ENCODE assay signal across 8 cellular contexts in the genomic region with DNA sequence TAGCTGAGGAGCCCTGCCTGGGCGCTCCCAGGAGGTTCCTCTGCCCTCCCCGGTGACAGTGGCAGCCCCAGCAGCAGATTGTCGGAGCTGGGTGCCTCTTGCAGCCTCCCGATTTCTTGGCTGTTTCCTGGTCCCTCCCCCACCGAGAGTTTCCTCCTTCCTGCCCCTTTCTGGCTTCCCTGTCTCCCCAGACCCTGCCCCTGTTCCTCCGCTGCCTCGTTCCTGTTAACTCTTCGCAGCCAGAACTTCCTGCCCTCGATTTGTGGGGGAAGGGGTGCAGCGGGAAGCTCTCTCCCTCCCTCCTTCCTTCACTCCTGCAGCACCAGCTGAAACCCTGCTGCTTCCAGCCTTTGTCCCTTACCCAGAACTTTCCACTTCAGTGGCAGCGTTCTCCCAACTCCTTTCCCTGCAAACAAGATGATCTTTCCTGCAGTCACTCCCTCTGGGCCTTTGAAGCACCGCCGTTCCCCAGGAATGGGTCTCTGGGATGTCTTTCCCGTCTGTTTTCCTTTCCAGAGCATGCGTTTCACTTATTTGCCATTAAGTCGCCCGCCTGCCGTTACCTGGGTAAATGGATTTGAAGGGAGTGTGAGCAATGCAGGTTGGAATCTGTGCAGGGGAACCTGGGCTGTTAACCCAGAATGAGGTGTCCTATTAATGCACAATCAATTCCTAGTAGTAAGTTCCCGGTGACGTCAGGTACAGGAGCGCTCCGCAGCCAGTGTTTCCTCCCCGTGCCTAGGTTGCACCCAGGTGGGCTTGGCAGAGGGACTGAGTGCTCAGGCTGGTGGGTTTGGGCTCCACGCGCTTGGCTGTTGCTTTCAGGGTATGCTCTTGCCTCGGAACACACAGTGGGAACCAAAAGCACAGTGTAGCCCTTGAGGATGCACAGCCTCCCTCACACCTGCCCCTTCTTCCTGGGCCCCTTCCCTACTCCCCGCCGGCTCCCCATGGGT. TPM values are rescaled to one million over a fixed set of nuclear protein-coding genes. Genes with fewer than 3 reads are reported as not detected.
DNase-seq lines count a peak whose midpoint lies in the region; ATAC-seq, FAIRE-seq and TF ChIP-seq lines count a peak whose summit lies in the region.

No MANE protein-coding gene starts in this region.

- H3K4me2 ChIP-seq in endothelial cell of umbilical vein (ENCODE audit: insufficient read depth, low read length), result peak overlapping the region; percentile 59

- ATAC-seq in naive B cell (ENCODE audit: low read depth in 2 of 2) (no peak), HG02571 (IDR thresholded peaks at IDR 0.05; ENCODE audit: unreplicated experiment) (no peak)

- DNase-seq in GM18507 (ENCODE audit: extremely low spot score, insufficient read length, low read depth) (no peak), SKM-1 (lab: John Stamatoyannopoulos, UW; ENCODE audit: unreplicated experiment) (peak; percentile 91), endothelial cell of umbilical vein (ENCODE audit: low read depth, low spot score) (peak; percentile 27), naive B cell (no peak), GM10266 (ENCODE audit: extremely low spot score) (no peak), DMS114 treated with DMSO at 0.1 percent for 48 hours (lab: John Stamatoyannopoulos, UW; ENCODE audit: unreplicated experiment) (no peak), GM20000 (ENCODE audit: low spot score) (no peak)

- peak; percentile 42 for TF ChIP-seq POLR2A in endothelial cell of umbilical vein (IDR thresholded peaks at IDR 0.05; ENCODE audit: low read depth, low read length)

- H3K9me3 ChIP-seq in endothelial cell of umbilical vein (replicated peaks; ENCODE audit: control insufficient read depth, insufficient read depth, low read length), result no peaks in the 10 kb centered on the region

- peaks cover 0 to 9% of the 10 kb centered on the region in 2 experiments for H3K36me3 ChIP-seq in endothelial cell of umbilical vein (ENCODE audit: control insufficient read depth in 2 of 2, extremely low read depth in 1 of 2, insufficient read depth in 2 of 2, low read length in 2 of 2)

- FAIRE-seq in GM18507 (lab: Jason Lieb, UNC), result peak; percentile 12
- peak; percentile 89 for FAIRE-seq in endothelial cell of umbilical vein (lab: Jason Lieb, UNC)

- no peak overlapping the region for H2AFZ ChIP-seq in endothelial cell of umbilical vein (ENCODE audit: low read depth, low read length)

- dilution Hi-C loops in endothelial cell of umbilical vein (cut with MboI; ENCODE audit: extremely low pct_ligation_motif_present, low sequenced_read_pairs), result no loop called here

- peaks cover 32% of the 10 kb centered on the region for H3K4me1 ChIP-seq in endothelial cell of umbilical vein (ENCODE audit: control insufficient read depth, extremely low read depth, insufficient read depth, low read length)

- intact Hi-C loops in endothelial cell of umbilical vein (cut with micrococcal nuclease), result no loop called here

- peaks cover 5 to 13% of the 10 kb centered on the region in 2 donors for H3K36me3 Mint-ChIP-seq in naive B cell

- POLR2A ChIA-PET in endothelial cell of umbilical vein (lab: Charles Lee), result interaction anchor here (0.5 kb wide), 1 partner anchor 62 kb away, joined by 5 read pairs; no protein-coding TSS in a partner anchor

- TF ChIP-seq CTCF in endothelial cell of umbilical vein (IDR thresholded peaks at IDR 0.05; ENCODE audit: extremely low read depth in 1 of 2, insufficient read depth in 1 of 2, low read depth in 1 of 2, low read length in 2 of 2), result no peak
- TF ChIP-seq CTCF in GM10266 (IDR thresholded peaks at IDR 0.05; ENCODE audit: control insufficient read depth, insufficient read depth, low read depth, missing control alignments), result no peak
- no peak for TF ChIP-seq CTCF in GM20000 (IDR thresholded peaks at IDR 0.05; ENCODE audit: extremely low read depth, missing control alignments)

- no peaks in the 10 kb centered on the region for H3K9me3 Mint-ChIP-seq in naive B cell

- peak overlapping the region; percentile 89 to 96 (median 92) for H3K27ac Mint-ChIP-seq in naive B cell

- H4K20me1 ChIP-seq in endothelial cell of umbilical vein (replicated peaks; ENCODE audit: control insufficient read depth, extremely low read depth, insufficient read depth, low read length), result no peaks in the 10 kb centered on the region

- no peaks in the 10 kb centered on the region for H3K9me1 ChIP-seq in endothelial cell of umbilical vein (replicated peaks; ENCODE audit: control insufficient read depth, extremely low read depth, insufficient read depth, low read length)

- CTCF ChIA-PET in endothelial cell of umbilical vein (lab: Charles Lee), result interaction anchor here (0.9 to 2.7 kb wide), 11 partner anchors 7 to 189 kb away, joined by 3 to 12 read pairs (median 5); a partner anchor contains a TSS

- no peak overlapping the region for H3K4me3 ChIP-seq in endothelial cell of umbilical vein (replicated peaks in 1 of 3; ENCODE audit: insufficient read depth in 1 of 3, low read depth in 1 of 3, low read length in 3 of 3)

- no peaks in the 10 kb centered on the region for H3K27me3 ChIP-seq in endothelial cell of umbilical vein (ENCODE audit: control insufficient read depth in 2 of 2, insufficient read depth in 2 of 2, low read length in 2 of 2)

- H3K79me2 ChIP-seq in endothelial cell of umbilical vein (ENCODE audit: control insufficient read depth, insufficient read depth, low read length), result peaks cover 82% of the 10 kb centered on the region

- peak overlapping the region; percentile 1 for H3K9ac ChIP-seq in endothelial cell of umbilical vein (replicated peaks; ENCODE audit: extremely low read depth, insufficient read depth, low read length)

- H3K4me3 Mint-ChIP-seq in naive B cell, result peak overlapping the region; percentile 87 to 100 (median 96)

- no peaks in the 10 kb centered on the region for H3K27me3 Mint-ChIP-seq in naive B cell

- H3K4me1 Mint-ChIP-seq in naive B cell, result peaks cover 62 to 89% (median 81%) of the 10 kb centered on the region in 3 donors

- no peak overlapping the region for H3K27ac ChIP-seq in endothelial cell of umbilical vein (ENCODE audit: insufficient read depth, low read depth, low read length)

- no TSS peak for BruUV-seq in endothelial cell of umbilical vein (replicated peaks; lab: Mats Ljungman, UMichigan)

TF ChIP-seq in endothelial cell of umbilical vein, 7 proteins besides CTCF, POLR2A, EP300 and RAD21:
- TF ChIP-seq GATA2 (IDR thresholded peaks at IDR 0.05; ENCODE audit: insufficient read depth, insufficient read length, low read depth, low read length), result no peak
- TF ChIP-seq JUN (IDR thresholded peaks at IDR 0.05; ENCODE audit: borderline replicate concordance, insufficient read depth, insufficient read length, low read depth), result no peak
- TF ChIP-seq POLR2AphosphoS5 (IDR thresholded peaks at IDR 0.05; ENCODE audit: insufficient read depth, low read depth, low read length), result no peak
- TF ChIP-seq EZH2 (IDR thresholded peaks at IDR 0.05; ENCODE audit: borderline replicate concordance, low read depth, low read length, severe bottlenecking), result no peak
- no peak for TF ChIP-seq MYC (IDR thresholded peaks at IDR 0.05; ENCODE audit: low read depth, low read length)
- no peak for TF ChIP-seq FOS (IDR thresholded peaks at IDR 0.05; ENCODE audit: borderline replicate concordance, insufficient read depth, low read length)
- TF ChIP-seq, protein P1, sequence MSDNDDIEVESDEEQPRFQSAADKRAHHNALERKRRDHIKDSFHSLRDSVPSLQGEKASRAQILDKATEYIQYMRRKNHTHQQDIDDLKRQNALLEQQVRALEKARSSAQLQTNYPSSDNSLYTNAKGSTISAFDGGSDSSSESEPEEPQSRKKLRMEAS (IDR thresholded peaks at IDR 0.05; ENCODE audit: insufficient read depth, insufficient read length), result no peak

RNA-seq across cellular contexts. Expression of a gene that starts 4.3 kb away (rescaled TPM):
- total RNA-seq in endothelial cell of umbilical vein, result 62.3 and 66.9 TPM in 2 replicates
- polyA plus RNA-seq in endothelial cell of umbilical vein (57.9 and 73.1 TPM in 2 replicates), naive B cell (ENCODE audit: low read depth in 6 of 6) (10 to 100 TPM; 17.9 to 63.4 (median 31.7) TPM)
- 41.3 and 53.7 TPM in 2 replicates for polyA plus RNA-seq in endothelial cell of umbilical vein (2011; cell fraction: cytosol; rRNA removed)
- 132 and 162 TPM in 2 replicates for polyA plus RNA-seq in endothelial cell of umbilical vein (2011; cell fraction: nucleus; rRNA removed)
- polyA plus RNA-seq in endothelial cell of umbilical vein (2012), result 41.3 and 55.6 TPM in 2 replicates
- polyA minus RNA-seq in endothelial cell of umbilical vein, result 30.8 and 39.9 TPM in 2 replicates
- 52.9 TPM for polyA minus RNA-seq in endothelial cell of umbilical vein (2011; cell fraction: cytosol; rRNA and poly(A)+ RNA removed)
- polyA minus RNA-seq in endothelial cell of umbilical vein (2011; cell fraction: nucleus; rRNA and poly(A)+ RNA removed), result 38.1 and 49.4 TPM in 2 replicates

RNA-seq across cellular contexts. Expression of a gene that starts 18.6 kb away (rescaled TPM):
- total RNA-seq in endothelial cell of umbilical vein, result 57.5 and 69.6 TPM in 2 replicates
- polyA plus RNA-seq in endothelial cell of umbilical vein (43.5 and 51.2 TPM in 2 replicates), naive B cell (ENCODE audit: low read depth in 6 of 6) (10 to 100 TPM in 2 of 6 donors, 1 to 10 TPM in 4; 3.5 to 18.4 (median 8.4) TPM)
- 23.3 and 32.6 TPM in 2 replicates for polyA plus RNA-seq in endothelial cell of umbilical vein (2011; cell fraction: cytosol; rRNA removed)
- 110 TPM in 2 replicates for polyA plus RNA-seq in endothelial cell of umbilical vein (2011; cell fraction: nucleus; rRNA removed)
- 18.1 and 22.7 TPM in 2 replicates for polyA plus RNA-seq in endothelial cell of umbilical vein (2012)
- 22.4 and 23.7 TPM in 2 replicates for polyA minus RNA-seq in endothelial cell of umbilical vein
- 12.2 TPM for polyA minus RNA-seq in endothelial cell of umbilical vein (2011; cell fraction: cytosol; rRNA and poly(A)+ RNA removed)
- 36.1 and 50.4 TPM in 2 replicates for polyA minus RNA-seq in endothelial cell of umbilical vein (2011; cell fraction: nucleus; rRNA and poly(A)+ RNA removed)

RNA-seq across cellular contexts. Expression of a gene that starts 32.8 kb away (rescaled TPM):
- 16.5 and 22.5 TPM in 2 replicates for total RNA-seq in endothelial cell of umbilical vein
- polyA plus RNA-seq in endothelial cell of umbilical vein (14.3 and 16.4 TPM in 2 replicates), naive B cell (ENCODE audit: low read depth in 6 of 6) (under 1 TPM in 1 of 6 donors, not detected in 5; 0.18 TPM)
- polyA plus RNA-seq in endothelial cell of umbilical vein (2011; cell fraction: cytosol; rRNA removed), result 6.1 and 9.0 TPM in 2 replicates
- polyA plus RNA-seq in endothelial cell of umbilical vein (2011; cell fraction: nucleus; rRNA removed), result 44.3 and 57.9 TPM in 2 replicates
- polyA plus RNA-seq in endothelial cell of umbilical vein (2012), result 15.7 and 20.8 TPM in 2 replicates
- polyA minus RNA-seq in endothelial cell of umbilical vein, result 5.8 and 9.4 TPM in 2 replicates
- polyA minus RNA-seq in endothelial cell of umbilical vein (2011; cell fraction: cytosol; rRNA and poly(A)+ RNA removed), result 15.0 TPM
- polyA minus RNA-seq in endothelial cell of umbilical vein (2011; cell fraction: nucleus; rRNA and poly(A)+ RNA removed), result 5.3 and 12.8 TPM in 2 replicates

Comparison
In these comparisons a context has a peak if more than half of its experiments do, and no peak if none do; other contexts are left out.
1. DNase-seq: peak in SKM-1 (single experiment) and endothelial cell of umbilical vein (single experiment); none in GM18507 (single experiment), naive B cell (single experiment), GM10266 (single experiment), DMS114 treated with DMSO at 0.1 percent for 48 hours (single experiment) and GM20000 (single experiment).
2. RNA of a gene that starts 32.8 kb away (polyA plus RNA-seq): 6.1 to 57.9 TPM in endothelial cell of umbilical vein; 0.18 TPM in naive B cell; every median in the first group is over 4 times any median in the second.